In the genomic region with DNA sequence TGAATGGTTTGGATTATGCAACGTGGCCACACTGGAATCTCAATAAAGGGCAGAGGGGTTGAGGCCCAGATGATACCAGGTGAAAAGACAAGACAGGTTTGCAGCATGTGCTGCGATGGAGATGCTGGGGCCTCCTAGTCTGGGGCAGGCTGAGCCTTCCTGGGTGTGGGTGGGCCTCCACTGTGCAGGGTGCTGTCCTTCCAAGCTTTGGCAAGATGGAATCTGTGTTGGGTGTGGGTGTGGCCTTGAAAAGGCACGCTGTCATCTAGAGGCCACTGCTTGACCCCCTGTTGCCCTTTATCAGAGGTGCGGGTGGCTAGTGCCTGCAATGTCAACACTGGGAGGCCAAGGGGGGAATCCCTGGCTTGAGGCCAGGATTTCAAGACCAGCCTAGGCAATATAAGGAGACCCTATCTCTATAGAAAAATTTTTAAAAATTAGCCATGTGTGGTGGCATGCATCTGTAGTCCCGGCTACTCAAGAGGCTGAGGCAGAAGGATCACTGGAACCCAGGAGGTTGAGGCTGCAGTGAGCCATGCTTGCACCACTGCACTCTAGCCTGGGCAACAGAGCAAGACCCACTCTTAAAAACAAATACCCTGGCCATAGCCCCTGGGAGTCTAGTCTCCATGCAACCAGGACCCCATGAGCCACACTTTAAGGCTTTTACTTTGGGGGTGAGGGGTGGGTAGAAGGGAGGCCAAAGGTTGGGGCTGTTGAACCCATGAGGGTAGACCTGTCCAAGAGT, we compare ENCODE assay signal across 16 cellular contexts. TPM values are rescaled to one million over a fixed set of nuclear protein-coding genes. Genes with fewer than 3 reads are reported as not detected.
DNase-seq lines count a peak whose midpoint lies in the region; ATAC-seq, FAIRE-seq and TF ChIP-seq lines count a peak whose summit lies in the region.
"Had no signal": no experiment of that assay in that cellular context is flagged by ENCODE, and none has a peak within 500 bp of the region (broad histone marks: within the 10 kb centered on the region; RNA-seq: fewer than 3 reads in every experiment).

No MANE protein-coding gene starts in this region.

- H3K9me3 ChIP-seq in HepG2 (ENCODE audit: low read length), result no peaks in the 10 kb centered on the region
- H3K9me3 ChIP-seq in right lobe of liver, result no peaks in the 10 kb centered on the region
- no peaks in the 10 kb centered on the region for H3K9me3 ChIP-seq in K562 (replicated peaks; ENCODE audit: control insufficient read depth, insufficient read depth, low read depth, low read length)
- H3K9me3 ChIP-seq in esophagus muscularis mucosa, result no peaks in the 10 kb centered on the region

- CTCF ChIA-PET in HepG2 (lab: Yijun Ruan, JAX; ENCODE audit: low intra/inter-chr PET ratio, low total read pairs) (no interaction called here), K562 (lab: Yijun Ruan, JAX; ENCODE audit: low intra/inter-chr PET ratio) (no interaction called here)

- H3K27me3 Mint-ChIP-seq in HFFc6 (ENCODE audit: insufficient read depth), result no peaks in the 10 kb centered on the region; the same call in 1 of the 2 replicates

- H3K9ac ChIP-seq in HepG2 (ENCODE audit: insufficient read depth, low read depth, low read length) (no peak overlapping the region), K562 (ENCODE audit: insufficient read depth in 1 of 2, low read depth in 2 of 2, low read length in 2 of 2) (peak overlapping the region in 1 of 2 experiments; percentile 43; a peak in 1 of 4 replicates)
- H3K9ac ChIP-seq: parathyroid adenoma had no signal

- H3K4me1 ChIP-seq in HepG2 (ENCODE audit: insufficient read depth, low read length) (peaks cover 28% of the 10 kb centered on the region), right lobe of liver (peaks cover 0 to 11% (median 0%) of the 10 kb centered on the region in 4 donors), K562 (replicated peaks in 1 of 2; ENCODE audit: control insufficient read depth in 2 of 2, insufficient read depth in 2 of 2, low read length in 2 of 2) (peaks cover 18 to 28% of the 10 kb centered on the region in 2 experiments; a peak in 4 of 5 replicates), esophagus muscularis mucosa (no peaks in the 10 kb centered on the region)
- H3K4me1 ChIP-seq: parathyroid adenoma had no signal

- H3K9me3 Mint-ChIP-seq in HFFc6, result no peaks in the 10 kb centered on the region
- H3K9me3 Mint-ChIP-seq: activated T-helper 2 cell treated with anti-CD3 and anti-CD28 coated beads, Interferon-gamma antibody, Interleukin-2, Interleukin-4, amounts not matched to agents 10 μg/mL and 5 μg/mL and 100 μg/mL, durations not matched to agents 14 hours and 24 hours and 36 hours had no signal

- FAIRE-seq in HepG2 (lab: Jason Lieb, UNC), result no peak
- FAIRE-seq in K562 (lab: Jason Lieb, UNC), result peak; percentile 86

- H3K79me2 ChIP-seq in HepG2 (ENCODE audit: insufficient read depth, low read length) (no peaks in the 10 kb centered on the region), K562 (ENCODE audit: control insufficient read depth, insufficient read depth, low read length) (no peaks in the 10 kb centered on the region)
- H3K79me2 ChIP-seq: parathyroid adenoma had no signal

- H4K20me1 ChIP-seq in HepG2 (ENCODE audit: insufficient read depth, low read length), result no peaks in the 10 kb centered on the region; the same call in 1 of the 2 replicates
- H4K20me1 ChIP-seq in K562 (replicated peaks; ENCODE audit: control insufficient read depth, insufficient read depth, low read length), result peaks cover 10% of the 10 kb centered on the region

- in situ Hi-C loops in HepG2 (cut with HindIII; ENCODE audit: extremely low pct_ligation_motif_present, low pct_unique_long_range_greater_than_20kb), result no loop called here
- in situ Hi-C loops in K562 (cut with MboI), result no loop called here

- POLR2A ChIA-PET in HepG2 (lab: Yijun Ruan, JAX), result no interaction called here
- POLR2A ChIA-PET in K562 (lab: Yijun Ruan, JAX), result interaction anchor here (0.9 to 5.3 kb wide), 2 partner anchors 12 to 205 kb away, joined by 3 to 44 read pairs; partner anchors contain the start of gene RRM2

- 48% methylated on average over 5 of the region's 5 CpGs for WGBS in HepG2 (ENCODE audit: low lambda C conversion rate)
- WGBS in right lobe of liver (ENCODE audit: insufficient coverage, low coverage, low lambda C conversion rate, missing lambda C conversion rate), result 43% methylated on average over 1 of the region's 5 CpGs
- WGBS in K562 (ENCODE audit: insufficient coverage, low coverage, missing lambda C conversion rate), result 21% methylated on average over 5 of the region's 5 CpGs
- WGBS in esophagus muscularis mucosa, result 86% methylated on average over 5 of the region's 5 CpGs

- no peak for TF ChIP-seq RAD21 in HepG2 (CRISPR knock-in tag; IDR thresholded peaks at IDR 0.05)
- no peak for TF ChIP-seq RAD21 in K562 (CRISPR knock-in tag; conservative IDR thresholded peaks at IDR 0.05 in 1 of 2, IDR thresholded peaks at IDR 0.05 in 1 of 2)

- H3K27me3 ChIP-seq in HepG2 (ENCODE audit: control insufficient read depth in 1 of 2, insufficient read depth in 2 of 2, low read length in 2 of 2) (no peaks in the 10 kb centered on the region), right lobe of liver (no peaks in the 10 kb centered on the region), K562 (ENCODE audit: control insufficient read depth in 2 of 2, insufficient read depth in 2 of 2, low read length in 2 of 2) (no peaks in the 10 kb centered on the region), esophagus muscularis mucosa (no peaks in the 10 kb centered on the region)

- no peak overlapping the region for H3K27ac Mint-ChIP-seq in HFFc6

- peaks cover 5% of the 10 kb centered on the region for H3K9me1 ChIP-seq in K562 (ENCODE audit: control insufficient read depth, insufficient read depth, low read length)

- H2AFZ ChIP-seq in HepG2 (ENCODE audit: low read length) (no peak overlapping the region), K562 (ENCODE audit: low read depth, low read length) (no peak overlapping the region)
- H2AFZ ChIP-seq: parathyroid adenoma had no signal

- H3K36me3 Mint-ChIP-seq in HFFc6 (ENCODE audit: low read depth), result no peaks in the 10 kb centered on the region; the same call in none of the 2 replicates

- peak in 1 of 2 experiments; percentile 66; a peak in 2 of 4 replicates for TF ChIP-seq EP300 in HepG2 (IDR thresholded peaks at IDR 0.05; ENCODE audit: low read depth in 2 of 2, low read length in 2 of 2)
- no peak for TF ChIP-seq EP300 in HepG2 (CRISPR knock-in tag; IDR thresholded peaks at IDR 0.05; ENCODE audit: borderline replicate concordance)
- no peak for TF ChIP-seq EP300 in K562 (IDR thresholded peaks at IDR 0.05; ENCODE audit: low read length)
- TF ChIP-seq EP300 in esophagus muscularis mucosa (IDR thresholded peaks at IDR 0.05), result no peak

- ATAC-seq in HepG2, result peak; percentile 45
- ATAC-seq in right lobe of liver, result no peak
- ATAC-seq in K562, result peak; percentile 67
- no peak for ATAC-seq in GM21423 (IDR thresholded peaks at IDR 0.05; ENCODE audit: unreplicated experiment)
- ATAC-seq in GM21447 (IDR thresholded peaks at IDR 0.05; ENCODE audit: unreplicated experiment), result no peak

- intact Hi-C loops in HepG2 (cut with micrococcal nuclease; ENCODE audit: unreplicated experiment) (no loop called here), right lobe of liver (cut with DNase I) (loop anchor here in 1 of 2 donors (5.0 kb wide), 1 partner anchor 276 kb away; no protein-coding TSS in a partner anchor), K562 (cut with micrococcal nuclease) (no loop called here), esophagus muscularis mucosa (cut with DNase I) (no loop called here)

- no TSS peak for BruUV-seq in HepG2 (replicated peaks; lab: Mats Ljungman, UMichigan)
- BruUV-seq in K562 (replicated peaks; lab: Mats Ljungman, UMichigan), result no TSS peak

- H3K4me1 Mint-ChIP-seq in HFFc6 (ENCODE audit: low read depth), result peaks cover 22% of the 10 kb centered on the region

- TF ChIP-seq POLR2A in HepG2 (IDR thresholded peaks at IDR 0.05; ENCODE audit: insufficient read depth in 1 of 2, low read depth in 2 of 2, low read length in 2 of 2) (peak in 1 of 2 experiments; percentile 24; a peak in 2 of 4 replicates), right lobe of liver (IDR thresholded peaks at IDR 0.05) (no peak), K562 (conservative IDR thresholded peaks at IDR 0.05) (peak; percentile 53), esophagus muscularis mucosa (IDR thresholded peaks at IDR 0.05; ENCODE audit: low read depth) (no peak)

- H3K36me3 ChIP-seq in HepG2 (replicated peaks in 1 of 2; ENCODE audit: control insufficient read depth in 1 of 2, insufficient read depth in 2 of 2, low read length in 2 of 2) (peaks cover 3 to 4% of the 10 kb centered on the region in 2 experiments; a peak in 4 of 5 replicates), right lobe of liver (no peaks in the 10 kb centered on the region), K562 (ENCODE audit: control insufficient read depth, insufficient read depth, low read length) (peaks cover 32% of the 10 kb centered on the region), esophagus muscularis mucosa (no peaks in the 10 kb centered on the region)

- H3K4me3 Mint-ChIP-seq in HFFc6, result no peak overlapping the region

- H3K4me3 ChIP-seq in HepG2 (replicated peaks in 1 of 3; ENCODE audit: insufficient read depth in 1 of 3, low read depth in 2 of 3, low read length in 3 of 3), result no peak overlapping the region
- no peak overlapping the region for H3K4me3 ChIP-seq in right lobe of liver
- H3K4me3 ChIP-seq in K562, result no peak overlapping the region
- H3K4me3 ChIP-seq in esophagus muscularis mucosa, result no peak overlapping the region
- H3K4me3 ChIP-seq: smooth muscle cell had no signal

- H3K27ac ChIP-seq in HepG2 (ENCODE audit: extremely low read length, insufficient read depth, low read length) (no peak overlapping the region), right lobe of liver (no peak overlapping the region), K562 (ENCODE audit: extremely low read depth, low read depth, low read length) (no peak overlapping the region), esophagus muscularis mucosa (replicated peaks in 1 of 4) (no peak overlapping the region)
- H3K27ac ChIP-seq: parathyroid adenoma had no signal

- TF ChIP-seq CTCF in HepG2 (CRISPR knock-in tag; IDR thresholded peaks at IDR 0.05), result no peak
- TF ChIP-seq CTCF in right lobe of liver (IDR thresholded peaks at IDR 0.05), result no peak
- no peak for TF ChIP-seq CTCF in K562 (IDR thresholded peaks at IDR 0.05 in 2 of 3, conservative IDR thresholded peaks at IDR 0.05 in 1 of 3; ENCODE audit: insufficient read depth in 2 of 3, low read depth in 1 of 3, low read length in 3 of 3)
- TF ChIP-seq CTCF in esophagus muscularis mucosa (IDR thresholded peaks at IDR 0.05), result no peak
- no peak for TF ChIP-seq CTCF in HFFc6 (IDR thresholded peaks at IDR 0.05)

- H3K4me2 ChIP-seq in HepG2 (ENCODE audit: low read depth, low read length) (no peak overlapping the region), K562 (ENCODE audit: insufficient read depth, low read length) (no peak overlapping the region)
- H3K4me2 ChIP-seq: smooth muscle cell had no signal

- peak; percentile 58 for DNase-seq in HepG2 (ENCODE audit: low spot score)
- no peak for DNase-seq in right lobe of liver
- DNase-seq in OCI-M1 (lab: John Stamatoyannopoulos, UW), result peak; percentile 11
- DNase-seq in K562 (ENCODE audit: extremely low read depth in 1 of 4, low spot score in 3 of 4), result peak in 3 of 4 experiments; percentile 57 to 76 (median 62)
- no peak for DNase-seq in esophagus muscularis mucosa (ENCODE audit: extremely low spot score)
- DNase-seq in HFFc6, result no peak
- DNase-seq: left cardiac atrium, MM.1S, NCI-H226, substantia nigra, SW 1271 had no signal

RNA-seq across cellular contexts. Expression of gene RRM2, which starts 13.8 kb away (rescaled TPM):
- 150 and 191 TPM in 2 replicates for total RNA-seq in HepG2 (2016; rRNA removed; fragmentation: Illumina TruSeq; extraction: Trizol)
- total RNA-seq in HepG2 (2016; cell fraction: cytosol; rRNA removed; fragmentation: Illumina TruSeq; extraction: Trizol; ENCODE audit: low read depth), result 37.8 and 48.5 TPM in 2 replicates
- total RNA-seq in HepG2 (2016; cell fraction: insoluble cytoplasmic fraction; rRNA removed; fragmentation: Illumina TruSeq; extraction: Trizol), result 147 and 157 TPM in 2 replicates
- 80.6 and 88.9 TPM in 2 replicates for total RNA-seq in HepG2 (2016; cell fraction: membrane; rRNA removed; fragmentation: Illumina TruSeq; extraction: Trizol)
- total RNA-seq in HepG2 (2016; cell fraction: nucleus; rRNA removed; fragmentation: Illumina TruSeq; extraction: Trizol), result 128 and 140 TPM in 2 replicates
- 15.2 and 31.3 TPM in 2 replicates for polyA plus RNA-seq in HepG2 (2011; rRNA removed)
- 16.4 and 33.9 TPM in 2 replicates for polyA plus RNA-seq in HepG2 (2011; cell fraction: cytosol; rRNA removed)
- polyA plus RNA-seq in HepG2 (2011; cell fraction: nucleus; rRNA removed), result 56.9 and 85.9 TPM in 2 replicates
- 28.1 and 60.7 TPM in 2 replicates for polyA plus RNA-seq in HepG2 (2012)
- 43.8 and 46.7 TPM in 2 replicates for polyA plus RNA-seq in HepG2 (2016; cell fraction: cytosol; fragmentation: Illumina TruSeq; extraction: Trizol; ENCODE audit: low read depth)
- polyA plus RNA-seq in HepG2 (2016; cell fraction: insoluble cytoplasmic fraction; fragmentation: Illumina TruSeq; extraction: Trizol; ENCODE audit: low read depth), result 194 and 228 TPM in 2 replicates
- 51.9 and 53.7 TPM in 2 replicates for polyA plus RNA-seq in HepG2 (2016; cell fraction: membrane; fragmentation: Illumina TruSeq; extraction: Trizol; ENCODE audit: low read depth)
- 138 and 141 TPM in 2 replicates for polyA plus RNA-seq in HepG2 (2016; cell fraction: nucleus; fragmentation: Illumina TruSeq; extraction: Trizol; ENCODE audit: insufficient read depth, low read depth)
- 59.0 and 93.0 TPM in 2 replicates for polyA minus RNA-seq in HepG2 (2011; rRNA and poly(A)+ RNA removed; ENCODE audit: low replicate concordance)
- polyA minus RNA-seq in HepG2 (2011; cell fraction: cytosol; rRNA and poly(A)+ RNA removed), result 42.2 and 50.2 TPM in 2 replicates
- polyA minus RNA-seq in HepG2 (2011; cell fraction: nucleus; rRNA and poly(A)+ RNA removed), result 47.4 and 63.0 TPM in 2 replicates
- total RNA-seq in right lobe of liver, result 10 to 100 TPM in 1 of 6 experiments, 1 to 10 TPM in 5; 1.1 to 10.3 (median 5.7) TPM
- total RNA-seq in K562 (2011; cell fraction: chromatin; rRNA removed; ENCODE audit: low replicate concordance), result 177 and 207 TPM in 2 replicates
- total RNA-seq in K562 (2011; cell fraction: nucleolus; rRNA removed), result 94.9 and 117 TPM in 2 replicates
- 132 and 215 TPM in 2 replicates for total RNA-seq in K562 (2011; cell fraction: nucleoplasm; rRNA removed)
- 241 and 276 TPM in 2 replicates for total RNA-seq in K562 (2014; rRNA removed)
- total RNA-seq in K562 (2014; rRNA removed; fragmentation: Illumina TruSeq; extraction: Trizol), result 128 and 148 TPM in 2 replicates
- total RNA-seq in K562 (2015; rRNA removed; fragmentation: Illumina TruSeq; extraction: Trizol), result 109 and 112 TPM in 2 replicates
- 244 and 253 TPM in 2 replicates for total RNA-seq in K562 (2021)
- polyA plus RNA-seq in K562 (2011; rRNA removed), result 76.7 and 81.3 TPM in 2 replicates
- 37.8 and 162 TPM in 2 replicates for polyA plus RNA-seq in K562 (2011; cell fraction: cytosol; rRNA removed)
- polyA plus RNA-seq in K562 (2011; cell fraction: nucleus; rRNA removed), result 55.5 and 78.0 TPM in 2 replicates
- polyA plus RNA-seq in K562 (2012), result 138 and 149 TPM in 2 replicates
- polyA plus RNA-seq in K562 (2014; fragmentation: Illumina TruSeq; extraction: Trizol), result 155 and 157 TPM in 2 replicates
- polyA plus RNA-seq in K562 (2014; fragmentation: Nextera tagmentation; extraction: Ambion mirVana), result 10 to 100 TPM; 50.1 to 50.7 TPM
- 161 and 210 TPM in 2 replicates for polyA plus RNA-seq in K562 (2014; rRNA removed)
- 142 and 163 TPM in 2 replicates for polyA minus RNA-seq in K562 (2011; rRNA and poly(A)+ RNA removed)
- polyA minus RNA-seq in K562 (2011; cell fraction: cytosol; rRNA and poly(A)+ RNA removed), result 82.7 and 91.7 TPM in 2 replicates
- polyA minus RNA-seq in K562 (2011; cell fraction: nucleus; rRNA and poly(A)+ RNA removed), result 107 and 116 TPM in 2 replicates
- 1 to 10 TPM in 2 of 4 donors, not detected in 2; 1.7 to 4.6 TPM for total RNA-seq in esophagus muscularis mucosa
- total RNA-seq in HFFc6 (2021; fragmentation: NEBNext Ultra II Directional; extraction: Animal tissue kit (Norgen Biotek cat#: 25700)), result 100 to 1,000 TPM in 5 of 6 experiments, 10 to 100 TPM in 1; 76.4 to 179 (median 158) TPM

RNA-seq across cellular contexts. Expression of gene CYS1, which starts 56.1 kb away (rescaled TPM):
- total RNA-seq in HepG2 (2016; rRNA removed; fragmentation: Illumina TruSeq; extraction: Trizol) (not detected in 2 replicates), right lobe of liver (under 1 TPM; 0.26 to 0.99 (median 0.55) TPM), K562 (2014; rRNA removed) (not detected in 2 replicates), K562 (2014; rRNA removed; fragmentation: Illumina TruSeq; extraction: Trizol) (not detected in 2 replicates), K562 (2015; rRNA removed; fragmentation: Illumina TruSeq; extraction: Trizol) (not detected in 2 replicates), K562 (2021) (0.11 TPM in 1 of 2 replicates, not detected in the other), esophagus muscularis mucosa (10 to 100 TPM; 16.9 to 56.4 (median 35.4) TPM)
- 0.09 TPM in 1 of 2 replicates, not detected in the other for total RNA-seq in HepG2 (2016; cell fraction: cytosol; rRNA removed; fragmentation: Illumina TruSeq; extraction: Trizol; ENCODE audit: low read depth)
- not detected in 2 replicates for total RNA-seq in HepG2 (2016; cell fraction: insoluble cytoplasmic fraction; rRNA removed; fragmentation: Illumina TruSeq; extraction: Trizol)
- 0.14 TPM in 1 of 2 replicates, not detected in the other for total RNA-seq in HepG2 (2016; cell fraction: membrane; rRNA removed; fragmentation: Illumina TruSeq; extraction: Trizol)
- total RNA-seq in HepG2 (2016; cell fraction: nucleus; rRNA removed; fragmentation: Illumina TruSeq; extraction: Trizol), result not detected in 2 replicates
- polyA plus RNA-seq in HepG2 (2011; rRNA removed) (0.04 TPM in 2 replicates), K562 (2011; rRNA removed) (not detected in 2 replicates), K562 (2014; fragmentation: Illumina TruSeq; extraction: Trizol) (not detected in 2 replicates), K562 (2014; fragmentation: Nextera tagmentation; extraction: Ambion mirVana) (not detected), K562 (2014; rRNA removed) (0.13 TPM in 1 of 2 replicates, not detected in the other)
- polyA plus RNA-seq in HepG2 (2011; cell fraction: cytosol; rRNA removed), result 0.04 and 0.12 TPM in 2 replicates
- 0.03 TPM in 1 of 2 replicates, not detected in the other for polyA plus RNA-seq in HepG2 (2011; cell fraction: nucleus; rRNA removed)
- polyA plus RNA-seq in HepG2 (2012), result 0.13 TPM in 1 of 2 replicates, not detected in the other
- polyA plus RNA-seq in HepG2 (2016; cell fraction: cytosol; fragmentation: Illumina TruSeq; extraction: Trizol; ENCODE audit: low read depth), result not detected in 2 replicates
- not detected in 2 replicates for polyA plus RNA-seq in HepG2 (2016; cell fraction: insoluble cytoplasmic fraction; fragmentation: Illumina TruSeq; extraction: Trizol; ENCODE audit: low read depth)
- not detected in 2 replicates for polyA plus RNA-seq in HepG2 (2016; cell fraction: membrane; fragmentation: Illumina TruSeq; extraction: Trizol; ENCODE audit: low read depth)
- not detected in 2 replicates for polyA plus RNA-seq in HepG2 (2016; cell fraction: nucleus; fragmentation: Illumina TruSeq; extraction: Trizol; ENCODE audit: insufficient read depth, low read depth)
- 0.16 TPM in 1 of 2 replicates, not detected in the other for polyA minus RNA-seq in HepG2 (2011; rRNA and poly(A)+ RNA removed; ENCODE audit: low replicate concordance)
- not detected in 2 replicates for polyA minus RNA-seq in HepG2 (2011; cell fraction: cytosol; rRNA and poly(A)+ RNA removed)
- polyA minus RNA-seq in HepG2 (2011; cell fraction: nucleus; rRNA and poly(A)+ RNA removed), result not detected in 2 replicates
- total RNA-seq in K562 (2011; cell fraction: chromatin; rRNA removed; ENCODE audit: low replicate concordance), result not detected in 2 replicates
- total RNA-seq in K562 (2011; cell fraction: nucleolus; rRNA removed), result not detected in 2 replicates
- total RNA-seq in K562 (2011; cell fraction: nucleoplasm; rRNA removed), result not detected in 2 replicates
- not detected in 2 replicates for polyA plus RNA-seq in K562 (2011; cell fraction: cytosol; rRNA removed)
- polyA plus RNA-seq in K562 (2011; cell fraction: nucleus; rRNA removed), result not detected in 2 replicates
- polyA plus RNA-seq in K562 (2012), result not detected in 2 replicates
- not detected in 2 replicates for polyA minus RNA-seq in K562 (2011; rRNA and poly(A)+ RNA removed)
- not detected in 2 replicates for polyA minus RNA-seq in K562 (2011; cell fraction: cytosol; rRNA and poly(A)+ RNA removed)
- polyA minus RNA-seq in K562 (2011; cell fraction: nucleus; rRNA and poly(A)+ RNA removed), result not detected in 2 replicates
- 1 to 10 TPM in 4 of 6 experiments, under 1 TPM in 2; 0.24 to 2.0 (median 1.4) TPM for total RNA-seq in HFFc6 (2021; fragmentation: NEBNext Ultra II Directional; extraction: Animal tissue kit (Norgen Biotek cat#: 25700))

Comparison
In these comparisons a context has a peak if more than half of its experiments do, and no peak if none do; other contexts are left out.
1. ATAC-seq: peak in HepG2 (single experiment) and K562 (single experiment); none in right lobe of liver (0 of 4), GM21423 (single experiment) and GM21447 (single experiment).
2. DNase-seq: peak in HepG2 (single experiment), OCI-M1 (single experiment) and K562 (3 of 4); none in right lobe of liver (0 of 3), esophagus muscularis mucosa (single experiment) and HFFc6 (single experiment).
3. RNA of gene CYS1, which starts 56.1 kb away (total RNA-seq): 16.9 to 56.4 TPM in esophagus muscularis mucosa; 0.24 to 2.0 TPM in HFFc6, 0.26 to 0.99 TPM in right lobe of liver, 0.09 to 0.14 TPM in HepG2 and 0.11 TPM in K562; every median in the first group is over 4 times any median in the second.
4. Of the 241 proteins assayed by ChIP-seq in both HepG2 and K562: peak only in HepG2: BCL6, FOXP4, HMG20B, MEIS2, MTA1, MYC and 7 more; only in K562: CEBPG, CHD2, ESRRA, KDM1A, KDM5B and RBFOX2; in both: CEBPB, MAX, NFIC, POLR2AphosphoS5, POLR2G and ZNF121; in neither: 205; mixed calls (peak in some experiments, not most) for 11.